8 cellular contexts compared by ENCODE assay signal in the genomic region with DNA sequence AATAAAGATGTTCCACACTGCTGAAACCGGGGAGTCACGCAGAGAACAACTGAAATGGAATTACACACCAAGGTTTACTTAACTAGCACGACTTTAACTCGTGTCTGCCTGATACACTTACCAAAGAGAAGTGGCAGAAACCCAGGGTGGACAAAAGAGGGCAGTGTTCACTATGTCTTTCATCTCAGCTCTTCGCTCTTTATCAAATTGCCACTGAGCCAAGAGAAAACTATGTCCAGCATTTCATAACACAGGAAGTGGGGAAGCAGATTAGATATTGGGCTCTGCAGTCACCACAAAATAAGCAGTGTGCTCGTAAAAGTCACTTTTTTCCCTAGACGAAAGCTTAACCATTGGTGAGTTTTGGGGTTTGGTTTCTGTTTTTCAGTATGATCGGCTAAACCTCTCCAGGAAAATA.
DNase-seq lines count a peak whose midpoint lies in the region; ATAC-seq and TF ChIP-seq lines count a peak whose summit lies in the region.

No MANE protein-coding gene starts in this region.

- H3K4me3 ChIP-seq in Jurkat, Clone E6-1 (ENCODE audit: low read length): no peak overlapping the region
- H3K4me3 ChIP-seq in Peyer's patch (no peak overlapping the region), coronary artery (peak overlapping the region; percentile 61), liver (ENCODE audit: low read depth in 1 of 3, low read length in 3 of 3) (no peak overlapping the region), thoracic aorta (peak overlapping the region; percentile 64)

- whole genome bisulfite sequencing in liver: 6% methylated on average over 8 of the region's 8 CpGs

- ATAC-seq in activated T-cell treated with anti-CD3 and anti-CD28 coated beads, Interleukin-2, amount 50 U/mL, for 72 hours (replicated peaks in 1 of 2): peak; percentile 62 to 65
- peak; percentile 79 for ATAC-seq in thoracic aorta (ENCODE audit: insufficient number of reproducible peaks, low FRiP score, low read depth)
- ATAC-seq in GM18511 (IDR thresholded peaks at IDR 0.05; ENCODE audit: unreplicated experiment): no peak

- H3K4me1 Mint-ChIP-seq in activated T-cell treated with anti-CD3 and anti-CD28 coated beads, Interleukin-2, amount 50 U/mL, for 72 hours (ENCODE audit: low read depth): peaks cover 11% of the 10 kb centered on the region

- peaks cover 65% of the 10 kb centered on the region for H3K27me3 Mint-ChIP-seq in activated T-cell treated with anti-CD3 and anti-CD28 coated beads, Interleukin-2, amount 50 U/mL, for 72 hours (ENCODE audit: low read depth)

- H3K27ac ChIP-seq in Peyer's patch: no peak overlapping the region
- peak overlapping the region; percentile 28 to 76 for H3K27ac ChIP-seq in coronary artery
- peak overlapping the region; percentile 37 to 66 for H3K27ac ChIP-seq in liver (ENCODE audit: low read depth in 1 of 2, low read length in 2 of 2)
- H3K27ac ChIP-seq in thoracic aorta: peak overlapping the region; percentile 40 to 60

- H3K36me3 ChIP-seq in Peyer's patch (no peaks in the 10 kb centered on the region), liver (ENCODE audit: control insufficient read depth in 4 of 4, insufficient read depth in 3 of 4, low read depth in 1 of 4, low read length in 3 of 4) (no peaks in the 10 kb centered on the region), thoracic aorta (no peaks in the 10 kb centered on the region)

- TF ChIP-seq CTCF in Peyer's patch (IDR thresholded peaks at IDR 0.05) (peak in 5 of 6 experiments; percentile 1 to 83 (median 80)), coronary artery (IDR thresholded peaks at IDR 0.05) (no peak), liver (IDR thresholded peaks at IDR 0.05; ENCODE audit: low read depth, low read length, missing input control) (peak; percentile 82), thoracic aorta (IDR thresholded peaks at IDR 0.05) (peak; percentile 35)

- peak; percentile 8 to 16 for DNase-seq in activated T-cell treated with anti-CD3 and anti-CD28 coated beads, Interleukin-2, amount 50 U/mL, for 72 hours
- DNase-seq in activated T-cell treated with anti-CD3 and anti-CD28 coated beads for 4 hours (no peak), Peyer's patch (peak in 1 of 3 donors; percentile 60), coronary artery (ENCODE audit: low spot score) (no peak), thoracic aorta (ENCODE audit: low spot score) (no peak)
- peak; percentile 48 for DNase-seq in Jurkat, Clone E6-1 (ENCODE audit: low read depth, low spot score)

- TF ChIP-seq RAD21 in liver (IDR thresholded peaks at IDR 0.05): peak; percentile 94 to 99

- H3K4me3 Mint-ChIP-seq in activated T-cell treated with anti-CD3 and anti-CD28 coated beads, Interleukin-2, amount 50 U/mL, for 72 hours: peak overlapping the region in 1 of 2 donors; percentile 3

- H3K9me3 Mint-ChIP-seq in activated T-cell treated with anti-CD3 and anti-CD28 coated beads, Interleukin-2, amount 50 U/mL, for 72 hours: no peaks in the 10 kb centered on the region

- H3K9ac ChIP-seq in liver (ENCODE audit: low read depth in 1 of 2, low read length in 2 of 2): peak overlapping the region; percentile 13 to 40

- H3K4me1 ChIP-seq in Peyer's patch (peaks cover 0 to 9% (median 0%) of the 10 kb centered on the region in 4 donors), liver (ENCODE audit: control insufficient read depth in 4 of 4, insufficient read depth in 4 of 4, low read length in 3 of 4) (peaks cover 0 to 18% (median 14%) of the 10 kb centered on the region in 4 donors), thoracic aorta (ENCODE audit: control insufficient read depth in 1 of 2, low read depth in 2 of 2) (peaks cover 0 to 43% of the 10 kb centered on the region in 2 donors)

- TF ChIP-seq POLR2A in Peyer's patch (IDR thresholded peaks at IDR 0.05): no peak

- no peak overlapping the region for H3K27ac Mint-ChIP-seq in activated T-cell treated with anti-CD3 and anti-CD28 coated beads, Interleukin-2, amount 50 U/mL, for 72 hours

- H3K27me3 ChIP-seq in Peyer's patch: no peaks in the 10 kb centered on the region
- H3K27me3 ChIP-seq in liver (ENCODE audit: control insufficient read depth in 4 of 4, insufficient read depth in 4 of 4, low read length in 3 of 4): no peaks in the 10 kb centered on the region
- no peaks in the 10 kb centered on the region for H3K27me3 ChIP-seq in thoracic aorta (replicated peaks; ENCODE audit: insufficient read depth)

- no peaks in the 10 kb centered on the region for H3K36me3 Mint-ChIP-seq in activated T-cell treated with anti-CD3 and anti-CD28 coated beads, Interleukin-2, amount 50 U/mL, for 72 hours (ENCODE audit: insufficient read depth in 2 of 2)

- no peaks in the 10 kb centered on the region for H3K9me3 ChIP-seq in Peyer's patch
- no peaks in the 10 kb centered on the region for H3K9me3 ChIP-seq in liver (ENCODE audit: control insufficient read depth in 4 of 4, low read length in 3 of 4)
- no peaks in the 10 kb centered on the region for H3K9me3 ChIP-seq in thoracic aorta

TF ChIP-seq in liver, 16 proteins besides CTCF, POLR2A, EP300 and RAD21:
- peak; percentile 91 for TF ChIP-seq FOXA2 (IDR thresholded peaks at IDR 0.05)
- TF ChIP-seq MAX (IDR thresholded peaks at IDR 0.05): peak; percentile 45
- peak; percentile 79 to 82 for TF ChIP-seq RXRA (IDR thresholded peaks at IDR 0.05)
- peak; percentile 56 for TF ChIP-seq TAF1 (conservative IDR thresholded peaks at IDR 0.05)
- peak; percentile 55 for TF ChIP-seq YY1 (IDR thresholded peaks at IDR 0.05)
- TF ChIP-seq, protein P1, sequence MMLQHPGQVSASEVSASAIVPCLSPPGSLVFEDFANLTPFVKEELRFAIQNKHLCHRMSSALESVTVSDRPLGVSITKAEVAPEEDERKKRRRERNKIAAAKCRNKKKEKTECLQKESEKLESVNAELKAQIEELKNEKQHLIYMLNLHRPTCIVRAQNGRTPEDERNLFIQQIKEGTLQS (IDR thresholded peaks at IDR 0.05): no peak
- peak; percentile 14 for TF ChIP-seq HNF4G (IDR thresholded peaks at IDR 0.05)
- peak; percentile 50 to 77 for TF ChIP-seq GABPA (IDR thresholded peaks at IDR 0.05 in 1 of 2, conservative IDR thresholded peaks at IDR 0.05 in 1 of 2)
- TF ChIP-seq EGR1 (IDR thresholded peaks at IDR 0.05; ENCODE audit: low read depth in 2 of 2): peak in 1 of 2 donors; percentile 54
- TF ChIP-seq HNF4A (conservative IDR thresholded peaks at IDR 0.05): peak; percentile 51 to 55
- peak; percentile 70 for TF ChIP-seq FOXA1 (IDR thresholded peaks at IDR 0.05)
- TF ChIP-seq SP1 (IDR thresholded peaks at IDR 0.05): peak; percentile 79
- TF ChIP-seq ZBTB33 (IDR thresholded peaks at IDR 0.05): peak; percentile 62
- TF ChIP-seq NR2F2 (IDR thresholded peaks at IDR 0.05): peak; percentile 69
- TF ChIP-seq REST (IDR thresholded peaks at IDR 0.05): no peak
- TF ChIP-seq JUND (IDR thresholded peaks at IDR 0.05): peak in 1 of 2 donors; percentile 50

Comparison
In these comparisons a context has a peak if more than half of its experiments do, and no peak if none do; other contexts are left out.
1. DNase-seq: peak in activated T-cell treated with anti-CD3 and anti-CD28 coated beads, Interleukin-2, amount 50 U/mL, for 72 hours (2 of 2) and Jurkat, Clone E6-1 (single experiment); none in activated T-cell treated with anti-CD3 and anti-CD28 coated beads for 4 hours (single experiment), coronary artery (single experiment) and thoracic aorta (single experiment).
2. H3K4me3 ChIP-seq: peak in coronary artery (single experiment) and thoracic aorta (single experiment); none in Jurkat, Clone E6-1 (single experiment), Peyer's patch (0 of 4) and liver (0 of 3).
3. H3K27ac ChIP-seq: peak in coronary artery (2 of 2), liver (2 of 2) and thoracic aorta (2 of 2); none in Peyer's patch (0 of 4).